In genomic region chr18:10124557-10124956, GRCh38 we compare ENCODE assay signal across 19 cellular contexts.
"Had no signal": no experiment of that assay in that cellular context is flagged by ENCODE, and none has a peak within 500 bp of the region (broad histone marks: within the 10 kb centered on the region; RNA-seq: fewer than 3 reads in every experiment).

No MANE protein-coding gene starts in this region.

- H3K27me3 ChIP-seq: colonic mucosa, left lung, spleen, thyroid gland had no signal

- H3K4me3 ChIP-seq: colonic mucosa, left lung, sigmoid colon, spleen, thyroid gland had no signal

- H3K4me3 Mint-ChIP-seq: activated CD4-positive, alpha-beta memory T cell treated with anti-CD3 and anti-CD28 coated beads, Interleukin-2, amount 10 ng/mL, durations not matched to agents 7 days and 5 days; activated CD4-positive, alpha-beta T cell treated with anti-CD3 and anti-CD28 coated beads for 36 hours; activated CD8-positive, alpha-beta memory T cell treated with anti-CD3 and anti-CD28 coated beads, Interleukin-2, amount 10 ng/mL, durations not matched to agents 7 days and 5 days; activated naive CD8-positive, alpha-beta T cell treated with anti-CD3 and anti-CD28 coated beads for 36 hours; naive thymus-derived CD4-positive, alpha-beta T cell; stimulated activated naive B cell treated with anti-CD40 and anti-IgM and Interleukin-4, amounts not matched to agents 10 μg/mL and 1 μg/mL and 100 μg/mL, for 72 hours; WTC11 had no signal

- H3K36me3 ChIP-seq: colonic mucosa, left lung, sigmoid colon, spleen, thyroid gland had no signal

- H3K36me3 Mint-ChIP-seq: activated CD8-positive, alpha-beta memory T cell treated with anti-CD3 and anti-CD28 coated beads, Interleukin-2, amount 10 ng/mL, durations not matched to agents 7 days and 5 days; activated naive CD8-positive, alpha-beta T cell treated with anti-CD3 and anti-CD28 coated beads for 36 hours; naive thymus-derived CD4-positive, alpha-beta T cell; stimulated activated naive B cell treated with anti-CD40 and anti-IgM and Interleukin-4, amounts not matched to agents 10 μg/mL and 1 μg/mL and 100 μg/mL, for 72 hours; WTC11 had no signal

- H3K27ac Mint-ChIP-seq: activated CD4-positive, alpha-beta memory T cell treated with anti-CD3 and anti-CD28 coated beads, Interleukin-2, amount 10 ng/mL, durations not matched to agents 7 days and 5 days; activated CD4-positive, alpha-beta T cell treated with anti-CD3 and anti-CD28 coated beads for 36 hours; activated CD8-positive, alpha-beta memory T cell treated with anti-CD3 and anti-CD28 coated beads, Interleukin-2, amount 10 ng/mL, durations not matched to agents 7 days and 5 days; activated naive CD8-positive, alpha-beta T cell treated with anti-CD3 and anti-CD28 coated beads for 36 hours; stimulated activated naive B cell treated with anti-CD40 and anti-IgM and Interleukin-4, amounts not matched to agents 10 μg/mL and 1 μg/mL and 100 μg/mL, for 72 hours; WTC11 had no signal

- H3K27me3 Mint-ChIP-seq: activated naive CD8-positive, alpha-beta T cell treated with anti-CD3 and anti-CD28 coated beads for 36 hours had no signal

- H3K79me2 ChIP-seq: parathyroid adenoma had no signal

- H3K9ac ChIP-seq: parathyroid adenoma had no signal

- H3K9me3 Mint-ChIP-seq: activated CD4-positive, alpha-beta memory T cell treated with anti-CD3 and anti-CD28 coated beads, Interleukin-2, amount 10 ng/mL, durations not matched to agents 7 days and 5 days; activated naive CD8-positive, alpha-beta T cell treated with anti-CD3 and anti-CD28 coated beads for 36 hours; stimulated activated naive B cell treated with anti-CD40 and anti-IgM and Interleukin-4, amounts not matched to agents 10 μg/mL and 1 μg/mL and 100 μg/mL, for 72 hours had no signal

- DNase-seq: activated CD4-positive, alpha-beta memory T cell treated with anti-CD3 and anti-CD28 coated beads, Interleukin-2, amount 10 ng/mL, durations not matched to agents 7 days and 5 days; activated CD4-positive, alpha-beta T cell treated with anti-CD3 and anti-CD28 coated beads for 36 hours; activated CD8-positive, alpha-beta memory T cell treated with anti-CD3 and anti-CD28 coated beads, Interleukin-2, amount 10 ng/mL, durations not matched to agents 7 days and 5 days; activated naive CD4-positive, alpha-beta T cell; activated naive CD8-positive, alpha-beta T cell treated with anti-CD3 and anti-CD28 coated beads for 36 hours; amygdala; colonic mucosa; erythroblast; foreskin melanocyte; glutamatergic neuron; left lung; naive thymus-derived CD4-positive, alpha-beta T cell; sigmoid colon; spleen; stimulated activated naive B cell treated with anti-CD40 and anti-IgM and Interleukin-4, amounts not matched to agents 10 μg/mL and 1 μg/mL and 100 μg/mL, for 72 hours; thyroid gland had no signal

- H3K4me1 ChIP-seq: colonic mucosa had no signal

- ATAC-seq: activated CD4-positive, alpha-beta T cell treated with anti-CD3 and anti-CD28 coated beads for 36 hours; activated CD8-positive, alpha-beta memory T cell treated with anti-CD3 and anti-CD28 coated beads, Interleukin-2, amount 10 ng/mL, durations not matched to agents 7 days and 5 days; left lung; naive thymus-derived CD4-positive, alpha-beta T cell; SK-N-SH treated with all-trans-retinoic acid at 6 μM for 48 hours; stimulated activated naive B cell treated with anti-CD40 and anti-IgM and Interleukin-4, amounts not matched to agents 10 μg/mL and 1 μg/mL and 100 μg/mL, for 72 hours had no signal

- H3K4me1 Mint-ChIP-seq: activated naive CD8-positive, alpha-beta T cell treated with anti-CD3 and anti-CD28 coated beads for 36 hours had no signal

- H3K27ac ChIP-seq: colonic mucosa, left lung, parathyroid adenoma, sigmoid colon, spleen, thyroid gland had no signal

- H3K9me3 ChIP-seq: colonic mucosa, thyroid gland had no signal
